ENCODE assay signal across 15 cellular contexts in genomic region chr3:111593666-111594065, GRCh38. TPM values are rescaled to one million over a fixed set of nuclear protein-coding genes. Genes with fewer than 3 reads are reported as not detected.
DNase-seq lines count a peak whose midpoint lies in the region; ATAC-seq and TF ChIP-seq lines count a peak whose summit lies in the region.
"Had no signal": no experiment of that assay in that cellular context is flagged by ENCODE, and none has a peak within 500 bp of the region (broad histone marks: within the 10 kb centered on the region; RNA-seq: fewer than 3 reads in every experiment).

No MANE protein-coding gene starts in this region.

- peaks cover 92% of the 10 kb centered on the region for H3K36me3 Mint-ChIP-seq in CD4-positive, alpha-beta T cell (ENCODE audit: low read depth)
- peaks cover 7% of the 10 kb centered on the region for H3K36me3 Mint-ChIP-seq in T-helper 17 cell (ENCODE audit: low read depth)

- H3K14ac ChIP-seq in mesenchymal stem cell (ENCODE audit: low read length in 2 of 2), result no peak overlapping the region

- peak overlapping the region; percentile 19 for H4K91ac ChIP-seq in mesenchymal stem cell (ENCODE audit: low read length)

- H2BK120ac ChIP-seq in mesenchymal stem cell (ENCODE audit: low read depth, low read length), result no peak overlapping the region

- CTCF ChIA-PET in CD4-positive, alpha-beta T cell (lab: Charles Lee), result interaction anchor here (2.3 kb wide), 1 partner anchor 23 kb away, joined by 12 read pairs; no protein-coding TSS in a partner anchor
- CTCF ChIA-PET in OCI-LY7 (lab: Charles Lee; ENCODE audit: unreplicated experiment), result no interaction called here

- peak overlapping the region; percentile 96 for H2AK5ac ChIP-seq in mesenchymal stem cell (ENCODE audit: low read length, severe bottlenecking)

- H2BK15ac ChIP-seq in mesenchymal stem cell (ENCODE audit: low read depth, poor library complexity, severe bottlenecking), result no peak overlapping the region

- no peak for DNase-seq in CD4-positive, alpha-beta T cell
- DNase-seq in T-helper 17 cell, result no peak
- no peak for DNase-seq in mesenchymal stem cell
- DNase-seq in OCI-LY7 (ENCODE audit: low spot score), result no peak
- DNase-seq in testis, result no peak
- DNase-seq: activated CD4-positive, CD25-positive, alpha-beta regulatory T cell treated with anti-CD3 and anti-CD28 coated beads, Interleukin-2, amount 50 U/mL, for 72 hours; dorsolateral prefrontal cortex; left colon; NCI-H524; stimulated activated naive CD4-positive, alpha-beta T cell treated with Interleukin-2 at 50 U/mL for 16 hours had no signal

- no peak overlapping the region for H3K9ac ChIP-seq in mesenchymal stem cell (ENCODE audit: low read length)

- no peak for TF ChIP-seq POLR2A in testis (IDR thresholded peaks at IDR 0.05)

- POLR2A ChIA-PET in CD4-positive, alpha-beta T cell (lab: Charles Lee), result interaction anchor here (0.6 kb wide), 1 partner anchor 17 kb away, joined by 3 read pairs; no protein-coding TSS in a partner anchor
- POLR2A ChIA-PET in OCI-LY7 (lab: Charles Lee), result interaction anchor here (1.5 kb wide), 1 partner anchor 10 kb away, joined by 6 read pairs; no protein-coding TSS in a partner anchor

- H3K4me1 ChIP-seq in mesenchymal stem cell (ENCODE audit: control insufficient read depth, insufficient read depth, low read depth, low read length) (peaks cover 22% of the 10 kb centered on the region), OCI-LY7 (ENCODE audit: insufficient read depth, low read length, poor library complexity, severe bottlenecking) (no peaks in the 10 kb centered on the region), testis (no peaks in the 10 kb centered on the region)
- H3K4me1 ChIP-seq: pancreas had no signal

- peak overlapping the region; percentile 78 for H3K27ac Mint-ChIP-seq in CD4-positive, alpha-beta T cell
- H3K27ac Mint-ChIP-seq in T-helper 17 cell, result peak overlapping the region; percentile 73

- no peaks in the 10 kb centered on the region for H3K27me3 Mint-ChIP-seq in CD4-positive, alpha-beta T cell
- H3K27me3 Mint-ChIP-seq in T-helper 17 cell, result no peaks in the 10 kb centered on the region

- no peaks in the 10 kb centered on the region for H3K9me2 ChIP-seq in OCI-LY7 (ENCODE audit: insufficient read depth, low read length)

- H3K18ac ChIP-seq in mesenchymal stem cell (ENCODE audit: low read depth in 1 of 2, low read length in 2 of 2), result peak overlapping the region in 1 of 2 experiments; percentile 5

- H3K23ac ChIP-seq in mesenchymal stem cell (ENCODE audit: low read length in 2 of 2), result no peak overlapping the region

- TF ChIP-seq CTCF in CD4-positive, alpha-beta T cell (IDR thresholded peaks at IDR 0.05), result no peak
- no peak for TF ChIP-seq CTCF in OCI-LY7 (conservative IDR thresholded peaks at IDR 0.05; ENCODE audit: low read length)
- no peak for TF ChIP-seq CTCF in testis (IDR thresholded peaks at IDR 0.05)

- H3K4me3 ChIP-seq in mesenchymal stem cell (ENCODE audit: insufficient read depth in 1 of 2, low read depth in 1 of 2, low read length in 2 of 2) (no peak overlapping the region), OCI-LY7 (ENCODE audit: low read depth, low read length, poor library complexity, severe bottlenecking) (no peak overlapping the region), testis (no peak overlapping the region)
- H3K4me3 ChIP-seq: dorsolateral prefrontal cortex, MG63, pancreas had no signal

- no peaks in the 10 kb centered on the region for H4K20me1 ChIP-seq in OCI-LY7 (ENCODE audit: insufficient read depth, low read length)

- H2BK5ac ChIP-seq in mesenchymal stem cell (ENCODE audit: low read depth, low read length, poor library complexity, severe bottlenecking), result peak overlapping the region; percentile 89

- peak overlapping the region in 1 of 2 experiments; percentile 3 for H3K4ac ChIP-seq in mesenchymal stem cell (ENCODE audit: low read depth in 1 of 2, low read length in 2 of 2)

- no peak overlapping the region for H2AFZ ChIP-seq in mesenchymal stem cell (ENCODE audit: low read depth, low read length)
- H2AFZ ChIP-seq in OCI-LY7 (ENCODE audit: low read length), result no peak overlapping the region

- H3K79me2 ChIP-seq in OCI-LY7 (ENCODE audit: insufficient read depth, low read depth, low read length), result no peaks in the 10 kb centered on the region

- intact Hi-C loops in CD4-positive, alpha-beta T cell (cut with DNase I, micrococcal nuclease), result no loop called here
- intact Hi-C loops in OCI-LY7 (cut with micrococcal nuclease; ENCODE audit: unreplicated experiment), result no loop called here
- intact Hi-C loops in testis (cut with DNase I; ENCODE audit: low total_unique reads), result no loop called here

- peaks cover 56% of the 10 kb centered on the region for H3K4me1 Mint-ChIP-seq in CD4-positive, alpha-beta T cell (ENCODE audit: low read depth)
- peaks cover 42% of the 10 kb centered on the region for H3K4me1 Mint-ChIP-seq in T-helper 17 cell

- H3K27me3 ChIP-seq in CD4-positive, alpha-beta T cell (ENCODE audit: control insufficient read depth, insufficient read depth, low read length), result no peaks in the 10 kb centered on the region
- H3K27me3 ChIP-seq in mesenchymal stem cell (ENCODE audit: control insufficient read depth in 1 of 2, insufficient read depth in 1 of 2, low read length in 2 of 2) (no peaks in the 10 kb centered on the region), testis (no peaks in the 10 kb centered on the region)
- H3K27me3 ChIP-seq: MG63, pancreas had no signal

- no peak overlapping the region for H3K4me3 Mint-ChIP-seq in CD4-positive, alpha-beta T cell
- no peak overlapping the region for H3K4me3 Mint-ChIP-seq in T-helper 17 cell

- whole genome bisulfite sequencing in mesenchymal stem cell, result 95% methylated on average over 9 of the region's 9 CpGs
- 94 to 99% methylated on average over 5 to 9 of the region's 9 CpGs for WGBS in testis, 2 donors

- no peaks in the 10 kb centered on the region for H3K79me1 ChIP-seq in mesenchymal stem cell (replicated peaks; ENCODE audit: low read length, poor library complexity, severe bottlenecking)

- H2BK12ac ChIP-seq in mesenchymal stem cell (ENCODE audit: low read length in 2 of 2), result no peak overlapping the region

- H3K9me3 ChIP-seq in CD4-positive, alpha-beta T cell (ENCODE audit: control insufficient read depth, low read length), result no peaks in the 10 kb centered on the region
- H3K9me3 ChIP-seq in T-helper 17 cell (ENCODE audit: control insufficient read depth, low read length, poor library complexity, severe bottlenecking) (no peaks in the 10 kb centered on the region), mesenchymal stem cell (ENCODE audit: control insufficient read depth, low read length) (no peaks in the 10 kb centered on the region), OCI-LY7 (ENCODE audit: low read length) (no peaks in the 10 kb centered on the region), testis (no peaks in the 10 kb centered on the region)
- H3K9me3 ChIP-seq: MG63, pancreas had no signal

- no peaks in the 10 kb centered on the region for H3K9me3 Mint-ChIP-seq in CD4-positive, alpha-beta T cell

- no TSS peak for BruUV-seq in OCI-LY7 (replicated peaks; lab: Mats Ljungman, UMichigan)

- H3K27ac ChIP-seq in CD4-positive, alpha-beta T cell (ENCODE audit: low read depth, low read length), result no peak overlapping the region
- H3K27ac ChIP-seq in mesenchymal stem cell (ENCODE audit: low read length, poor library complexity, severe bottlenecking), result peak overlapping the region; percentile 99
- H3K27ac ChIP-seq in OCI-LY7 (ENCODE audit: low read depth, low read length, poor library complexity, severe bottlenecking), result no peak overlapping the region
- H3K27ac ChIP-seq in testis, result no peak overlapping the region
- H3K27ac ChIP-seq: dorsolateral prefrontal cortex, pancreas had no signal

- H3K36me3 ChIP-seq in mesenchymal stem cell (ENCODE audit: control insufficient read depth in 1 of 2, insufficient read depth in 2 of 2, low read depth in 1 of 2, low read length in 2 of 2) (no peaks in the 10 kb centered on the region), OCI-LY7 (ENCODE audit: insufficient read depth, low read length) (no peaks in the 10 kb centered on the region), testis (ENCODE audit: low read depth, missing control alignments) (no peaks in the 10 kb centered on the region)
- H3K36me3 ChIP-seq: MG63, pancreas had no signal

- H4K8ac ChIP-seq in mesenchymal stem cell (ENCODE audit: low read length), result peak overlapping the region; percentile 21

- no peak overlapping the region for H3K4me2 ChIP-seq in mesenchymal stem cell (ENCODE audit: low read length, poor library complexity, severe bottlenecking)
- no peak overlapping the region for H3K4me2 ChIP-seq in OCI-LY7 (ENCODE audit: low read length)

- ATAC-seq in CD4-positive, alpha-beta T cell (ENCODE audit: poor library complexity), result no peak
- peak; percentile 3 for ATAC-seq in GM19324 (IDR thresholded peaks at IDR 0.05; ENCODE audit: low FRiP score, unreplicated experiment)
- no peak for ATAC-seq in T-helper 17 cell
- ATAC-seq in HG02885 (IDR thresholded peaks at IDR 0.05; ENCODE audit: poor library complexity, unreplicated experiment), result no peak
- ATAC-seq in HG03280 (IDR thresholded peaks at IDR 0.05; ENCODE audit: unreplicated experiment), result no peak
- ATAC-seq: left colon, pancreas had no signal

RNA-seq across cellular contexts. Expression of gene ZBED2, which starts 1.5 kb away (rescaled TPM):
- total RNA-seq in CD4-positive, alpha-beta T cell, result under 1 TPM in 1 of 2 experiments, not detected in 1; 0.11 TPM
- total RNA-seq in T-helper 17 cell, result under 1 TPM; 0.12 to 0.13 TPM
- 0.01 TPM for polyA plus RNA-seq in mesenchymal stem cell (2013, experiment 1 of 2)
- not detected for polyA plus RNA-seq in mesenchymal stem cell (2013, experiment 2 of 2)
- total RNA-seq in OCI-LY7 (2014; rRNA removed; shearing (Covaris generic)), result not detected in 2 replicates
- not detected in 2 replicates for total RNA-seq in OCI-LY7 (2022)
- not detected for total RNA-seq in testis
- polyA plus RNA-seq in testis (ENCODE audit: insufficient read depth, low read depth, low replicate concordance), result 2.0 TPM
- total RNA-seq: left colon had no signal

RNA-seq across cellular contexts. Expression of gene CD96, which starts 51.7 kb away (rescaled TPM):
- 100 to 1,000 TPM; 194 to 205 TPM for total RNA-seq in CD4-positive, alpha-beta T cell
- 100 to 1,000 TPM; 190 to 201 TPM for total RNA-seq in T-helper 17 cell
- polyA plus RNA-seq in mesenchymal stem cell (2013, experiment 1 of 2), result 0.03 TPM
- 0.03 TPM for polyA plus RNA-seq in mesenchymal stem cell (2013, experiment 2 of 2)
- total RNA-seq in OCI-LY7 (2014; rRNA removed; shearing (Covaris generic)), result not detected in 2 replicates
- not detected in 2 replicates for total RNA-seq in OCI-LY7 (2022)
- under 1 TPM; 0.16 to 0.99 TPM for total RNA-seq in testis
- 1.5 TPM for polyA plus RNA-seq in testis (ENCODE audit: insufficient read depth, low read depth, low replicate concordance)

Comparison
In these comparisons a context has a peak if more than half of its experiments do, and no peak if none do; other contexts are left out.
1. RNA of gene CD96, which starts 51.7 kb away (total RNA-seq): 194 to 205 TPM in CD4-positive, alpha-beta T cell and 190 to 201 TPM in T-helper 17 cell; 0.16 to 0.99 TPM in testis and not detected in OCI-LY7; every median in the first group is over 10 times any median in the second.